ENCODE assay signal across 1 cellular context in the genomic region with DNA sequence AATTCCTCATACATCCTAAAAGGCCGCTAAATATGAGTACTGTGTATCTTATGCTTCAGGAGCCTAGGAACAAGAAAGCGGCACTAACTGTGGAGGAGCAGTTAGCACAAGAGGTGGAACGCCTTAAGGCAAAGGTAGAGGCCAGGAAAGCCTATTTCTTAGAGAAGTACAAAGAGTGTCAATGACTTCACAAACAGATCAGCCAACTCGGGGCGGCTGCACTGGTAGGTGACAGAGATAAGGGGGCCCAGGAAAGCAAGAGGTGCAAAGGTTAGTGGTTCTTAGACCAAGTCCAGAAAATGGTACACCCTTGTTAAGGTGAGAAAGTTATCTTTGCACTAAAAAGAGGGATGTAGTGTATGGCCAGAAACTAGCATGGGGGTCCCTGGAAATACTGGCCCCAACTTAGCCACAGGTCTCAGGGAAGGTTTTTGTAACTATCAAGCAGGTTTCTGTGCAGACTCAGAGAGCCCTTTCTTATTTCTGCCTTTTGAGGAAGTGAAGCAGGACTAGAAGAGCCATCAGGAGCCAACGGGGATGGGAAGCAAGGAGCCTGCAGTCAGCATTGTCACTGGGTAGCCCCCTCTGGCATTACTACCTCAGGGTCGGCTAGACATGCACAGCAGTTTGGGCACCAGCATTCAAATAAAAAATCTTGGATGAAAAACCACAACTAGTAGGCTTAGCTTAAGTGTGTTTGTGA.
A peak's percentile ranks its signal among the peaks of the same experiment; 100 is the strongest.
TF ChIP-seq lines count a peak whose summit lies in the region.

No MANE protein-coding gene starts in this region.

TF ChIP-seq in GM12878, 131 proteins besides CTCF, POLR2A, EP300 and RAD21:
- no peak for TF ChIP-seq YY1 (IDR thresholded peaks at IDR 0.05; ENCODE audit: low read depth, low read length)
- TF ChIP-seq, protein P1, sequence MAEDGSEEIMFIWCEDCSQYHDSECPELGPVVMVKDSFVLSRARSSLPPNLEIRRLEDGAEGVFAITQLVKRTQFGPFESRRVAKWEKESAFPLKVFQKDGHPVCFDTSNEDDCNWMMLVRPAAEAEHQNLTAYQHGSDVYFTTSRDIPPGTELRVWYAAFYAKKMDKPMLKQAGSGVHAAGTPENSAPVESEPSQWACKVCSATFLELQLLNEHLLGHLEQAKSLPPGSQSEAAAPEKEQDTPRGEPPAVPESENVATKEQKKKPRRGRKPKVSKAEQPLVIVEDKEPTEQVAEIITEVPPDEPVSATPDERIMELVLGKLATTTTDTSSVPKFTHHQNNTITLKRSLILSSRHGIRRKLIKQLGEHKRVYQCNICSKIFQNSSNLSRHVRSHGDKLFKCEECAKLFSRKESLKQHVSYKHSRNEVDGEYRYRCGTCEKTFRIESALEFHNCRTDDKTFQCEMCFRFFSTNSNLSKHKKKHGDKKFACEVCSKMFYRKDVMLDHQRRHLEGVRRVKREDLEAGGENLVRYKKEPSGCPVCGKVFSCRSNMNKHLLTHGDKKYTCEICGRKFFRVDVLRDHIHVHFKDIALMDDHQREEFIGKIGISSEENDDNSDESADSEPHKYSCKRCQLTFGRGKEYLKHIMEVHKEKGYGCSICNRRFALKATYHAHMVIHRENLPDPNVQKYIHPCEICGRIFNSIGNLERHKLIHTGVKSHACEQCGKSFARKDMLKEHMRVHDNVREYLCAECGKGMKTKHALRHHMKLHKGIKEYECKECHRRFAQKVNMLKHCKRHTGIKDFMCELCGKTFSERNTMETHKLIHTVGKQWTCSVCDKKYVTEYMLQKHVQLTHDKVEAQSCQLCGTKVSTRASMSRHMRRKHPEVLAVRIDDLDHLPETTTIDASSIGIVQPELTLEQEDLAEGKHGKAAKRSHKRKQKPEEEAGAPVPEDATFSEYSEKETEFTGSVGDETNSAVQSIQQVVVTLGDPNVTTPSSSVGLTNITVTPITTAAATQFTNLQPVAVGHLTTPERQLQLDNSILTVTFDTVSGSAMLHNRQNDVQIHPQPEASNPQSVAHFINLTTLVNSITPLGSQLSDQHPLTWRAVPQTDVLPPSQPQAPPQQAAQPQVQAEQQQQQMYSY (CRISPR knock-in tag; IDR thresholded peaks at IDR 0.05), result no peak
- no peak for TF ChIP-seq ASH2L (IDR thresholded peaks at IDR 0.05; ENCODE audit: borderline replicate concordance, low read depth)
- TF ChIP-seq ATF7 (IDR thresholded peaks at IDR 0.05; ENCODE audit: low read depth), result no peak
- peak; percentile 40; the same call in 1 of the 2 replicates for TF ChIP-seq SPI1 (IDR thresholded peaks at IDR 0.05; ENCODE audit: borderline replicate concordance, insufficient read depth, low read depth, low read length)
